Comparison of ENCODE assay signal across 8 cellular contexts in the genomic region with DNA sequence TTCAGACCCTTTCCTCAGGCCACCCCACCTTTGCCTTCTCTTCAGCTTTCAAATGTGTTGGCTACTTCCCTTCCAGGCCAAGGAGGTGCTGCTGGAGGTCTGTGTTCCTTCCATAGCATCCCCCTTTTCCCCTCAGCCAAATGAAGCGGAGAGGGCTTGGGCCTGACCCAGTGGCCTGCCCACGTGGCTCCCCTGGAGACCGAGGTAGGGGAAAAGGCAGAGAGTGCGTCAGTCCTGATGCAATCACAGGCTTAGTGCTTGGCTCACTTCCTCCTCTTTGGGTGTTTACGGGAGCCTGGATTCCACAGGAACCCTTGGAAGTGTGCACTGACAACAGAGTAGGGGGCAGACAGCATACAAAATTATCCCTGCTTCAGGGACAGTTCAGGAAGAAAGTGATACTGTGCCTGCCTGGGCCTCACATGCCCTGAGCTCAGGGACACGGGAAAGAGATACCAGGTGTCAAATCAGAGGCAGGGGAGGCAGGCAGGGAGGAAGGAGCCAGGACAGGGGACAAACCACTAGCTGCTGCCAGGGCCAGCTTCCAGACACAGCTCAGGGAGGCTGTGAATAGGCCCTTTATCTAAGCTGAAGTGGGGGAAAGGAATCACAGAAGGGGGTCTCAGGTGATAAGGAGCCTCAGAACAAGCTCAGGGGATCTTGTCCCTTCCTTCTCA. TPM values are rescaled to one million over a fixed set of nuclear protein-coding genes. Genes with fewer than 3 reads are reported as not detected.
DNase-seq lines count a peak whose midpoint lies in the region; ATAC-seq, FAIRE-seq and TF ChIP-seq lines count a peak whose summit lies in the region.

No MANE protein-coding gene starts in this region.

- peaks cover 32% of the 10 kb centered on the region for H3K4me1 ChIP-seq in cardiac muscle cell (ENCODE audit: low read depth)

- FAIRE-seq in HTR-8/SVneo (lab: Jason Lieb, UNC) = no peak

- no peak overlapping the region for H3K4me3 Mint-ChIP-seq in activated naive CD8-positive, alpha-beta T cell treated with anti-CD3 and anti-CD28 coated beads for 36 hours

- H3K9me3 Mint-ChIP-seq in activated naive CD8-positive, alpha-beta T cell treated with anti-CD3 and anti-CD28 coated beads for 36 hours = no peaks in the 10 kb centered on the region

- POLR2A ChIA-PET in AG04450 (lab: Yijun Ruan, JAX) = interaction anchor here (0.6 to 4.4 kb wide), 8 partner anchors 9 to 156 kb away, joined by 3 to 38 read pairs (median 6); a partner anchor contains a TSS

- ATAC-seq in HG03521 (IDR thresholded peaks at IDR 0.05; ENCODE audit: unreplicated experiment) = no peak

- H3K27me3 ChIP-seq in AG04450 (ENCODE audit: control insufficient read depth, insufficient read depth, low read length) (no peaks in the 10 kb centered on the region), cardiac muscle cell (no peaks in the 10 kb centered on the region)

- H3K9me3 ChIP-seq in AG04450 (ENCODE audit: control insufficient read depth, insufficient read depth, low read length) (no peaks in the 10 kb centered on the region), cardiac muscle cell (ENCODE audit: low read depth) (no peaks in the 10 kb centered on the region)

- DNase-seq in AG04450 (ENCODE audit: low read depth, low spot score) (peak; percentile 95), HTR-8/SVneo (ENCODE audit: insufficient read length, low spot score) (peak; percentile 81), cardiac muscle cell (ENCODE audit: low read depth in 1 of 2, low spot score in 1 of 2) (peak in 1 of 2 donors; percentile 99), pons (ENCODE audit: low spot score) (peak; percentile 68), DMS153 treated with DMSO at 0.1 percent for 48 hours (lab: John Stamatoyannopoulos, UW; ENCODE audit: unreplicated experiment) (no peak)
- DNase-seq in activated naive CD8-positive, alpha-beta T cell treated with anti-CD3 and anti-CD28 coated beads for 36 hours = no peak
- DNase-seq in stimulated activated CD4-positive, alpha-beta T cell treated with anti-CD3 and anti-CD28 coated beads, Interleukin-4, amount 100 ng/mL, for 1 hour = no peak

- no peaks in the 10 kb centered on the region for H3K36me3 ChIP-seq in cardiac muscle cell

- H3K27ac ChIP-seq in AG04450 (ENCODE audit: low read depth, low read length) (peak overlapping the region; percentile 99), cardiac muscle cell (peak overlapping the region; percentile 93)

- TF ChIP-seq CTCF in AG04450 (IDR thresholded peaks at IDR 0.05; ENCODE audit: low read depth, low read length) (no peak), cardiac muscle cell (IDR thresholded peaks at IDR 0.05; ENCODE audit: low read depth, low read length) (no peak)

- peaks cover 48% of the 10 kb centered on the region for H3K4me1 Mint-ChIP-seq in activated naive CD8-positive, alpha-beta T cell treated with anti-CD3 and anti-CD28 coated beads for 36 hours

- H3K27me3 Mint-ChIP-seq in activated naive CD8-positive, alpha-beta T cell treated with anti-CD3 and anti-CD28 coated beads for 36 hours = no peaks in the 10 kb centered on the region

- CTCF ChIA-PET in AG04450 (lab: Charles Lee) = interaction anchor here (0.5 to 5.5 kb wide), 11 partner anchors 9 to 166 kb away, joined by 3 to 40 read pairs (median 4); a partner anchor contains a TSS

- H3K36me3 Mint-ChIP-seq in activated naive CD8-positive, alpha-beta T cell treated with anti-CD3 and anti-CD28 coated beads for 36 hours = no peaks in the 10 kb centered on the region

- no peak overlapping the region for H3K4me3 ChIP-seq in AG04450 (ENCODE audit: low read depth, low read length)
- no peak overlapping the region for H3K4me3 ChIP-seq in cardiac muscle cell

- H3K27ac Mint-ChIP-seq in activated naive CD8-positive, alpha-beta T cell treated with anti-CD3 and anti-CD28 coated beads for 36 hours = peak overlapping the region; percentile 82

RNA-seq across cellular contexts. Expression of a gene that starts 16.6 kb away (rescaled TPM):
- 536 and 658 TPM in 2 replicates for polyA plus RNA-seq in AG04450 (2011; rRNA removed)
- 502 and 608 TPM in 2 replicates for polyA minus RNA-seq in AG04450 (2011; rRNA and poly(A)+ RNA removed)
- 100 to 1,000 TPM; 342 to 357 TPM for total RNA-seq in activated naive CD8-positive, alpha-beta T cell treated with anti-CD3 and anti-CD28 coated beads for 36 hours
- total RNA-seq in cardiac muscle cell = 105 and 161 TPM in 2 replicates
- polyA plus RNA-seq in cardiac muscle cell = 285 and 366 TPM in 2 replicates

RNA-seq across cellular contexts. Expression of a gene that starts 58.9 kb away (rescaled TPM):
- polyA plus RNA-seq in AG04450 (2011; rRNA removed) (76.2 and 76.6 TPM in 2 replicates), cardiac muscle cell (116 and 152 TPM in 2 replicates)
- polyA minus RNA-seq in AG04450 (2011; rRNA and poly(A)+ RNA removed) = 49.0 and 51.5 TPM in 2 replicates
- 100 to 1,000 TPM; 221 to 222 TPM for total RNA-seq in activated naive CD8-positive, alpha-beta T cell treated with anti-CD3 and anti-CD28 coated beads for 36 hours
- total RNA-seq in cardiac muscle cell = 86.8 and 99.5 TPM in 2 replicates

Comparison
In these comparisons a context has a peak if more than half of its experiments do, and no peak if none do; other contexts are left out.
1. DNase-seq: peak in AG04450 (single experiment), HTR-8/SVneo (single experiment) and pons (single experiment); none in activated naive CD8-positive, alpha-beta T cell treated with anti-CD3 and anti-CD28 coated beads for 36 hours (single experiment), stimulated activated CD4-positive, alpha-beta T cell treated with anti-CD3 and anti-CD28 coated beads, Interleukin-4, amount 100 ng/mL, for 1 hour (single experiment) and DMS153 treated with DMSO at 0.1 percent for 48 hours (single experiment).